Comparison of ENCODE assay signal across 29 cellular contexts in genomic region chr20:8265588-8265987, GRCh38.
"Had no signal": no experiment of that assay in that cellular context is flagged by ENCODE, and none has a peak within 500 bp of the region (broad histone marks: within the 10 kb centered on the region; RNA-seq: fewer than 3 reads in every experiment).

No MANE protein-coding gene starts in this region.

- H3K27me3 Mint-ChIP-seq: progenitor cell of endocrine pancreas; stimulated activated memory B cell treated with anti-CD40 and anti-IgM and Interleukin-4, amounts not matched to agents 10 μg/mL and 1 μg/mL and 100 μg/mL, for 72 hours had no signal

- H3K27ac Mint-ChIP-seq: immature natural killer cell; naive thymus-derived CD8-positive, alpha-beta T cell; nephron; progenitor cell of endocrine pancreas; stimulated activated memory B cell treated with anti-CD40 and anti-IgM and Interleukin-4, amounts not matched to agents 10 μg/mL and 1 μg/mL and 100 μg/mL, for 72 hours had no signal

- H3K9me3 ChIP-seq: left lung, lower lobe of right lung, right atrium auricular region, right lobe of liver, stomach, testis, tibial artery, upper lobe of right lung had no signal

- H3K9me3 Mint-ChIP-seq: immature natural killer cell; neural crest cell; stimulated activated memory B cell treated with anti-CD40 and anti-IgM and Interleukin-4, amounts not matched to agents 10 μg/mL and 1 μg/mL and 100 μg/mL, for 72 hours had no signal

- H3K36me3 ChIP-seq: left lung, lower lobe of right lung, right atrium auricular region, right lobe of liver, stomach, tibial artery, upper lobe of right lung had no signal

- H3K27ac ChIP-seq: left lung, lower lobe of right lung, right atrium auricular region, right lobe of liver, stomach, testis, tibial artery, upper lobe of right lung had no signal

- ATAC-seq: left colon; left lung; lower lobe of right lung; naive thymus-derived CD8-positive, alpha-beta T cell; right lobe of liver; stimulated activated memory B cell treated with anti-CD40 and anti-IgM and Interleukin-4, amounts not matched to agents 10 μg/mL and 1 μg/mL and 100 μg/mL, for 72 hours; stimulated activated naive CD8-positive, alpha-beta T cell treated with anti-CD3 and anti-CD28 coated beads, Interleukin-15, Interleukin-2, amounts not matched to agents 100 U/mL and 50 U/mL, for 24 hours; upper lobe of right lung had no signal

- H3K4me1 ChIP-seq: left lung, lower lobe of right lung, right atrium auricular region, right lobe of liver, stomach, testis, tibial artery, upper lobe of right lung had no signal

- DNase-seq: hypothalamus; immature natural killer cell; kidney; left colon; left lung; lower lobe of right lung; mammary epithelial cell; mesenchymal stem cell; naive thymus-derived CD8-positive, alpha-beta T cell; nucleus accumbens; right lobe of liver; stimulated activated CD4-positive, alpha-beta T cell treated with anti-CD3 and anti-CD28 coated beads, Interleukin-1b, Interleukin-23, amount 100 ng/mL, for 48 hours; stimulated activated CD4-positive, alpha-beta T cell treated with anti-CD3 and anti-CD28 coated beads, Interleukin-2, amount 100 ng/mL, for 48 hours; stimulated activated CD4-positive, alpha-beta T cell treated with anti-CD3 and anti-CD28 coated beads, Interleukin-4, amount 100 ng/mL, for 4 hours; stimulated activated CD8-positive, alpha-beta memory T cell treated with anti-CD3 and anti-CD28 coated beads, Interleukin-4, amount 100 ng/mL, for 48 hours; stimulated activated naive CD8-positive, alpha-beta T cell treated with anti-CD3 and anti-CD28 coated beads, Interleukin-15, Interleukin-2, amounts not matched to agents 100 U/mL and 50 U/mL, for 24 hours; stomach; testis; tibial artery; trophoblast cell; upper lobe of right lung had no signal

- H3K4me1 Mint-ChIP-seq: naive thymus-derived CD8-positive, alpha-beta T cell; nephron; neural crest cell; stimulated activated memory B cell treated with anti-CD40 and anti-IgM and Interleukin-4, amounts not matched to agents 10 μg/mL and 1 μg/mL and 100 μg/mL, for 72 hours had no signal

- H3K4me3 ChIP-seq: left lung, lower lobe of right lung, right atrium auricular region, right lobe of liver, smooth muscle cell, stomach, testis, tibial artery, upper lobe of right lung had no signal

- H3K36me3 Mint-ChIP-seq: stimulated activated memory B cell treated with anti-CD40 and anti-IgM and Interleukin-4, amounts not matched to agents 10 μg/mL and 1 μg/mL and 100 μg/mL, for 72 hours had no signal

- H3K4me3 Mint-ChIP-seq: immature natural killer cell; naive thymus-derived CD8-positive, alpha-beta T cell; nephron; neural crest cell; stimulated activated memory B cell treated with anti-CD40 and anti-IgM and Interleukin-4, amounts not matched to agents 10 μg/mL and 1 μg/mL and 100 μg/mL, for 72 hours had no signal

- FAIRE-seq: islet of Langerhans, kidney, urothelium cell line had no signal

- H3K4me2 ChIP-seq: smooth muscle cell had no signal

- H3K27me3 ChIP-seq: left lung, right atrium auricular region, right lobe of liver, stomach, testis, tibial artery, upper lobe of right lung had no signal
